25 cellular contexts compared by ENCODE assay signal in the genomic region with DNA sequence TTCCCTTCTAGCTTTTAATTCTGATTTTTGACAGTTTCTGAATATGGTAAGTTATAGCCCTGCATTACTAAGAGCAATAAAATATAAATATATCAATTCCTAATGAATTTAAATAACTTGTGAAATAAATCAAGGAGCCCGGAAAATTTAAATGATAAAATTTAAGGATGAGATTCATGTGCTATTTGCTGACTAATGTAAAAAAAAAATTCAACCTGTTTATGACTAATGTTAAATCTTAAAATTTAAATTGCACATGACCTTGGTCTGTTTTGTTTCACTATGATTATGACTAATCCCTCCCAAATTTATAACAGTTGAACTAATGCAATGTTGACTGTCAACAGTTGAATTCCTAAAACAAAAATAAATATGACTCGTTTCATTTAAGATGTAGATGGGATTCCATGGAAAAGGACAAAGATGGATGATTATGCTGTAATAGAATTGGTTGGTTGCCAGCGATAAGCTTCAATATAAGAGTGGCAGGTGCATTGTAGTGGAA.
"Had no signal": no experiment of that assay in that cellular context is flagged by ENCODE, and none has a peak within 500 bp of the region (broad histone marks: within the 10 kb centered on the region; RNA-seq: fewer than 3 reads in every experiment).

No MANE protein-coding gene starts in this region.

- H3K4me1 ChIP-seq: colonic mucosa, esophagus muscularis mucosa, gastrocnemius medialis, lower lobe of right lung, psoas muscle, stomach, tibial artery had no signal

- ATAC-seq: gastrocnemius medialis; left ventricle myocardium superior; lower lobe of right lung; naive thymus-derived CD8-positive, alpha-beta T cell; psoas muscle; right cardiac atrium; stimulated activated effector memory CD8-positive, alpha-beta T cell treated with anti-CD3 and anti-CD28 coated beads, Interleukin-12 subunit alpha, Interleukin-12 subunit beta, amount 100 ng/mL, for 72 hours had no signal

- H3K9me3 ChIP-seq: colonic mucosa, esophagus muscularis mucosa, gastrocnemius medialis, lower lobe of right lung, ovary, psoas muscle, stomach, tibial artery had no signal

- H3K4me3 ChIP-seq: colonic mucosa, esophagus muscularis mucosa, gastrocnemius medialis, lower lobe of right lung, ovary, psoas muscle, smooth muscle cell, stomach, tibial artery had no signal

- H3K27ac ChIP-seq: colonic mucosa, esophagus muscularis mucosa, gastrocnemius medialis, lower lobe of right lung, ovary, psoas muscle, stomach, tibial artery had no signal

- H3K27me3 ChIP-seq: colonic mucosa, esophagus muscularis mucosa, gastrocnemius medialis, ovary, stomach, tibial artery had no signal

- FAIRE-seq: endothelial cell of umbilical vein, keratinocyte had no signal

- H3K36me3 ChIP-seq: colonic mucosa, esophagus muscularis mucosa, gastrocnemius medialis, lower lobe of right lung, ovary, stomach, tibial artery had no signal

- DNase-seq: colonic mucosa; effector CD8-positive, alpha-beta T cell; endodermal cell; gastrocnemius medialis; head of caudate nucleus; left ventricle myocardium superior; lower lobe of right lung; naive thymus-derived CD8-positive, alpha-beta T cell; nephron progenitor cell; nucleus accumbens; ovary; posterior cingulate gyrus; psoas muscle; right cardiac atrium; stimulated activated CD4-positive, alpha-beta T cell treated with anti-CD3 and anti-CD28 coated beads, Interleukin-12 subunit alpha, Interleukin-12 subunit beta, amount 100 ng/mL, for 4 hours; stimulated activated CD4-positive, alpha-beta T cell treated with anti-CD3 and anti-CD28 coated beads, Interleukin-1b, Interleukin-23, amount 100 ng/mL, for 48 hours; stimulated activated CD4-positive, alpha-beta T cell treated with anti-CD3 and anti-CD28 coated beads, Interleukin-4, amount 100 ng/mL, for 24 hours; stimulated activated naive CD4-positive, alpha-beta T cell treated with Interleukin-2 at 50 U/mL for 16 hours; stomach; tibial artery had no signal

- H3K4me2 ChIP-seq: smooth muscle cell had no signal
